Comparison of ENCODE assay signal across 22 cellular contexts in genomic region chr20:19809487-19809886, GRCh38. TPM values are rescaled to one million over a fixed set of nuclear protein-coding genes. Genes with fewer than 3 reads are reported as not detected.
"Had no signal": no experiment of that assay in that cellular context is flagged by ENCODE, and none has a peak within 500 bp of the region (broad histone marks: within the 10 kb centered on the region; RNA-seq: fewer than 3 reads in every experiment).

No MANE protein-coding gene starts in this region.

- H3K27me3 ChIP-seq: esophagus muscularis mucosa, gastrocnemius medialis, transverse colon had no signal

- FAIRE-seq: colon, urothelium cell line had no signal

- H3K4me3 ChIP-seq: esophagus muscularis mucosa, gastrocnemius medialis, lower lobe of right lung, transverse colon had no signal

- ATAC-seq: activated CD4-positive, CD25-positive, alpha-beta regulatory T cell treated with anti-CD3 and anti-CD28 coated beads, Interleukin-2, amount 50 U/mL, for 24 hours; gastrocnemius medialis; naive thymus-derived CD8-positive, alpha-beta T cell; sciatic nerve; stimulated activated naive B cell treated with anti-CD40 and anti-IgM and Interleukin-4, amounts not matched to agents 10 μg/mL and 1 μg/mL and 100 μg/mL, for 72 hours; T-cell had no signal

- H3K9me3 ChIP-seq: esophagus muscularis mucosa, gastrocnemius medialis, lower lobe of right lung, neutrophil, transverse colon had no signal

- H3K9ac ChIP-seq: parathyroid adenoma had no signal

- H3K36me3 ChIP-seq: gastrocnemius medialis, neutrophil, transverse colon had no signal

- H3K4me1 ChIP-seq: parathyroid adenoma had no signal

- H2AFZ ChIP-seq: parathyroid adenoma had no signal

- DNase-seq: activated CD4-positive, alpha-beta memory T cell treated with anti-CD3 and anti-CD28 coated beads, Interleukin-2, amount 10 ng/mL, durations not matched to agents 7 days and 5 days; activated CD4-positive, alpha-beta T cell treated with anti-CD3 and anti-CD28 coated beads, Interleukin-2, amount 10 ng/mL, durations not matched to agents 24 days and 14 days; activated effector memory CD4-positive, alpha-beta T cell treated with anti-CD3 and anti-CD28 coated beads, Interleukin-2, amount 50 U/mL, for 16 hours; activated naive CD4-positive, alpha-beta T cell treated with anti-CD3 and anti-CD28 coated beads, Interleukin-2, amount 10 ng/mL, durations not matched to agents 7 days and 5 days; effector memory CD4-positive, alpha-beta T cell; gastrocnemius medialis; hippocampal formation; lower lobe of right lung; stimulated activated CD4-positive, alpha-beta T cell treated with anti-CD3 and anti-CD28 coated beads, Interleukin-2, amount 100 ng/mL, for 48 hours; stimulated activated CD8-positive, alpha-beta memory T cell treated with anti-CD3 and anti-CD28 coated beads, Interleukin-4, amount 100 ng/mL, for 48 hours; stimulated activated naive B cell treated with anti-CD40 and anti-IgM and Interleukin-4, amounts not matched to agents 10 μg/mL and 1 μg/mL and 100 μg/mL, for 72 hours; T-cell; transverse colon had no signal

- H3K27ac ChIP-seq: esophagus muscularis mucosa, gastrocnemius medialis, lower lobe of right lung, neutrophil, parathyroid adenoma, transverse colon, VCaP had no signal

RNA-seq across cellular contexts. Expression of gene RIN2, which starts 51.4 kb away (rescaled TPM):
- total RNA-seq: activated CD4-positive, alpha-beta memory T cell treated with anti-CD3 and anti-CD28 coated beads, Interleukin-2, amount 10 ng/mL, durations not matched to agents 7 days and 5 days; activated CD4-positive, alpha-beta T cell treated with anti-CD3 and anti-CD28 coated beads, Interleukin-2, amount 10 ng/mL, durations not matched to agents 24 days and 14 days had no signal
- polyA plus RNA-seq: naive thymus-derived CD8-positive, alpha-beta T cell had no signal
